In the genomic region with DNA sequence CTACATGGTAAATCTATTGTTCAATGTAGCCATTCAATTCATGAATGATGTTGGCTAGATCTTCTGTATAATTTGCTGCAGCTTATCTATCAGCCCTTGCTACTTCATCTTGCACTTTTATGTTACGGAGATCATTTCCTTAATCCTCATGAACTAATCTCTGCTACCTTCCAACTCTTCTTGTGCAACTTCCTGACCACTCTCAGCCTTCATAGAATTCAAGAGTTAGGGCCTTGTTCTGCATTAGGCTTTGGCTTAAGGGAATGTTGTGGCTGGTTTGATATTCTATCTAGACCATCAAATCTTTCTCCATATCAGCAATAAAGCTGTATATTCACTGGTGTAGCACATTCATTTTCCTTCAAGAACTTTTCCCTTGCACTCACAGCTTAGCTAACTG, we compare ENCODE assay signal across 8 cellular contexts. TPM values are rescaled to one million over a fixed set of nuclear protein-coding genes. Genes with fewer than 3 reads are reported as not detected.
"Had no signal": no experiment of that assay in that cellular context is flagged by ENCODE, and none has a peak within 500 bp of the region (broad histone marks: within the 10 kb centered on the region; RNA-seq: fewer than 3 reads in every experiment).

No MANE protein-coding gene starts in this region.

- H3K4me1 Mint-ChIP-seq: IgD-negative memory B cell had no signal

- H3K4me3 ChIP-seq: K562 had no signal

- H3K4me3 Mint-ChIP-seq: IgD-negative memory B cell had no signal

- H3K36me3 Mint-ChIP-seq: IgD-negative memory B cell had no signal

- ATAC-seq: HepG2, K562 had no signal

- DNase-seq: IMR-90, KBM-7, KG1 had no signal

- H3K27ac Mint-ChIP-seq: IgD-negative memory B cell had no signal

- H3K9me3 Mint-ChIP-seq: IgD-negative memory B cell had no signal

- H3K27ac ChIP-seq: HL-60 had no signal

RNA-seq across cellular contexts. Expression of a gene that starts 36.7 kb away (rescaled TPM):
- total RNA-seq: HepG2, HT-29 had no signal
